In the genomic region with DNA sequence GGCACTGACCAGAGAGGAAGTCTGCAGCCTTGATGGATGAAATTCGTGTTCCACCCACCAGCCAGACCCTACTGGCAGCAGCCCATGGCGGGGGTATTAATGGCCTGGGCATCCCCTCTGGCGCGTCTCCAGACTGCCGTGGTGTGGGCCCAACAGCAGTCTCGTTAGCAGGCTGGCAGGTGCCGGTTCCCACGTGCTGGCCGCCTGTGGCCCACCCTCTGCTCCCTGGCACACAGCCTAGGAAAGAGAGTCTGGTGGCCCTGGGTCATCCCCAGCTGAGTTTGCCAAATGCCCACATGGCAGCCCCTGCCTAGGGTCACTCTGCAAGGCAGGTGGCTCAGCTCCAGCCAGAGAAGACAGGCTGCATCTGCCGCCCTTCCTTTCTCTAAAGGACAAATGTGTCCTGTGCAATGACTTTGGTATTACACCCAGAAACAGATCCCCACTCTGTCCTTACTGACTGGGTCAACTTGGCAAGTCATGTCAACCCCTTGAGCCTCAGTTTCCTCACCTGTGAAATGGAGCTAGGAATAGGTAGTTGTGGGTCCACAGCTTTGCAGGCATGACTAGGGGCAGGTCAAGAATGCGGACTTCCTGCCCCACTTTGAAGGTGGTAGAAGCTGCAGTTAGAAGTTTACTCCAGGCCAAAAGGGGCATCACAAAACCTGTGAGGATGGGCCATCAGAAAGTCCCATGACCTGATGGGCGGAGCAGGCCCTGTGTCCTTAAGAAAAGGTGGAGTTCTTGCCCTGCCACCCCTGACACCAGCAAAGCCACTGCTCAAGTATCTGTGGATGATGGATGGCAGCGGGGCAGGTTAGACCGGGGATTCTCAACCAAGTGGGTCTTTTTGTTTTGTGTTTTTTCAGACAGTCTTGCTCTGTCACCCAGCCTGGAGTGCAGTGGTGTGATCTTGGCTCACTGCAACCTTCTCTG, we compare ENCODE assay signal across 1 cellular context.
TF ChIP-seq lines count a peak whose summit lies in the region.

No MANE protein-coding gene starts in this region.

TF ChIP-seq in HepG2, 621 proteins besides CTCF, POLR2A, EP300 and RAD21 (continued from another document):
- TF ChIP-seq, protein P1, sequence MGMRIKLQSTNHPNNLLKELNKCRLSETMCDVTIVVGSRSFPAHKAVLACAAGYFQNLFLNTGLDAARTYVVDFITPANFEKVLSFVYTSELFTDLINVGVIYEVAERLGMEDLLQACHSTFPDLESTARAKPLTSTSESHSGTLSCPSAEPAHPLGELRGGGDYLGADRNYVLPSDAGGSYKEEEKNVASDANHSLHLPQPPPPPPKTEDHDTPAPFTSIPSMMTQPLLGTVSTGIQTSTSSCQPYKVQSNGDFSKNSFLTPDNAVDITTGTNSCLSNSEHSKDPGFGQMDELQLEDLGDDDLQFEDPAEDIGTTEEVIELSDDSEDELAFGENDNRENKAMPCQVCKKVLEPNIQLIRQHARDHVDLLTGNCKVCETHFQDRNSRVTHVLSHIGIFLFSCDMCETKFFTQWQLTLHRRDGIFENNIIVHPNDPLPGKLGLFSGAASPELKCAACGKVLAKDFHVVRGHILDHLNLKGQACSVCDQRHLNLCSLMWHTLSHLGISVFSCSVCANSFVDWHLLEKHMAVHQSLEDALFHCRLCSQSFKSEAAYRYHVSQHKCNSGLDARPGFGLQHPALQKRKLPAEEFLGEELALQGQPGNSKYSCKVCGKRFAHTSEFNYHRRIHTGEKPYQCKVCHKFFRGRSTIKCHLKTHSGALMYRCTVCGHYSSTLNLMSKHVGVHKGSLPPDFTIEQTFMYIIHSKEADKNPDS (CRISPR knock-in tag; IDR thresholded peaks at IDR 0.05), result 0 out of 2 replicates have a peak, but pooled peaks have one; percentile 3
- TF ChIP-seq HNRNPLL (IDR thresholded peaks at IDR 0.05; ENCODE audit: low read depth, low read length, poor library complexity, severe bottlenecking) (peak; percentile 20), ETV5 (CRISPR knock-in tag; IDR thresholded peaks at IDR 0.05; ENCODE audit: borderline replicate concordance) (0 out of 2 replicates have a peak, but pooled peaks have one; percentile 21), AGO1 (IDR thresholded peaks at IDR 0.05; ENCODE audit: low read depth, low read length, poor library complexity, severe bottlenecking) (peak; percentile 95), MATR3 (CRISPR knock-in tag; IDR thresholded peaks at IDR 0.05) (no peak), PAF1 (CRISPR knock-in tag; IDR thresholded peaks at IDR 0.05) (peak; percentile 60; the same call in 1 of the 2 replicates), ZNF720 (CRISPR knock-in tag; IDR thresholded peaks at IDR 0.05) (0 out of 2 replicates have a peak, but pooled peaks have one; percentile 53), ZFP82 (CRISPR knock-in tag; IDR thresholded peaks at IDR 0.05; ENCODE audit: borderline replicate concordance) (no peak), HOXD1 (CRISPR knock-in tag; IDR thresholded peaks at IDR 0.05) (0 out of 2 replicates have a peak, but pooled peaks have one; percentile 9), FIP1L1 (IDR thresholded peaks at IDR 0.05; ENCODE audit: borderline replicate concordance, insufficient read depth, low read depth, low read length) (no peak), IRX3 (CRISPR knock-in tag; IDR thresholded peaks at IDR 0.05; ENCODE audit: borderline replicate concordance, low read depth) (peak; percentile 75; the same call in 1 of the 2 replicates), PRMT3 (CRISPR knock-in tag; IDR thresholded peaks at IDR 0.05; ENCODE audit: borderline replicate concordance, low read depth) (no peak), REXO4 (CRISPR knock-in tag; IDR thresholded peaks at IDR 0.05; ENCODE audit: borderline replicate concordance) (0 out of 2 replicates have a peak, but pooled peaks have one; percentile 28), FOXJ3 (CRISPR knock-in tag; IDR thresholded peaks at IDR 0.05; ENCODE audit: borderline replicate concordance) (no peak), JUNB (CRISPR knock-in tag; IDR thresholded peaks at IDR 0.05; ENCODE audit: borderline replicate concordance) (peak; percentile 36), BORCS8-MEF2B (CRISPR knock-in tag; IDR thresholded peaks at IDR 0.05) (peak; percentile 39; the same call in 1 of the 2 replicates), ZNF605 (CRISPR knock-in tag; IDR thresholded peaks at IDR 0.05) (peak; percentile 12; the same call in 1 of the 2 replicates), IKZF4 (CRISPR knock-in tag; IDR thresholded peaks at IDR 0.05; ENCODE audit: borderline replicate concordance, low read depth, not compliant biosample characterization) (peak; percentile 52), FLYWCH1 (CRISPR knock-in tag; IDR thresholded peaks at IDR 0.05) (no peak)
- TF ChIP-seq, protein P2, sequence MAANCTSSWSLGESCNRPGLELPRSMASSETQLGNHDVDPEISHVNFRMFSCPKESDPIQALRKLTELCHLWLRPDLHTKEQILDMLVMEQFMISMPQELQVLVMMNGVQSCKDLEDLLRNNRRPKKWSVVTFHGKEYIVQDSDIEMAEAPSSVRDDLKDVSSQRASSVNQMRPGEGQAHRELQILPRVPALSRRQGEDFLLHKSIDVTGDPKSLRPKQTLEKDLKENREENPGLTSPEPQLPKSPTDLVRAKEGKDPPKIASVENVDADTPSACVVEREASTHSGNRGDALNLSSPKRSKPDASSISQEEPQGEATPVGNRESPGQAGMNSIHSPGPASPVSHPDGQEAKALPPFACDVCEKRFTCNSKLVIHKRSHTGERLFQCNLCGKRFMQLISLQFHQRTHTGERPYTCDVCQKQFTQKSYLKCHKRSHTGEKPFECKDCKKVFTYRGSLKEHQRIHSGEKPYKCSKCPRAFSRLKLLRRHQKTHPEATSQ (CRISPR knock-in tag; IDR thresholded peaks at IDR 0.05; ENCODE audit: borderline replicate concordance), result no peak
- TF ChIP-seq, protein P3, sequence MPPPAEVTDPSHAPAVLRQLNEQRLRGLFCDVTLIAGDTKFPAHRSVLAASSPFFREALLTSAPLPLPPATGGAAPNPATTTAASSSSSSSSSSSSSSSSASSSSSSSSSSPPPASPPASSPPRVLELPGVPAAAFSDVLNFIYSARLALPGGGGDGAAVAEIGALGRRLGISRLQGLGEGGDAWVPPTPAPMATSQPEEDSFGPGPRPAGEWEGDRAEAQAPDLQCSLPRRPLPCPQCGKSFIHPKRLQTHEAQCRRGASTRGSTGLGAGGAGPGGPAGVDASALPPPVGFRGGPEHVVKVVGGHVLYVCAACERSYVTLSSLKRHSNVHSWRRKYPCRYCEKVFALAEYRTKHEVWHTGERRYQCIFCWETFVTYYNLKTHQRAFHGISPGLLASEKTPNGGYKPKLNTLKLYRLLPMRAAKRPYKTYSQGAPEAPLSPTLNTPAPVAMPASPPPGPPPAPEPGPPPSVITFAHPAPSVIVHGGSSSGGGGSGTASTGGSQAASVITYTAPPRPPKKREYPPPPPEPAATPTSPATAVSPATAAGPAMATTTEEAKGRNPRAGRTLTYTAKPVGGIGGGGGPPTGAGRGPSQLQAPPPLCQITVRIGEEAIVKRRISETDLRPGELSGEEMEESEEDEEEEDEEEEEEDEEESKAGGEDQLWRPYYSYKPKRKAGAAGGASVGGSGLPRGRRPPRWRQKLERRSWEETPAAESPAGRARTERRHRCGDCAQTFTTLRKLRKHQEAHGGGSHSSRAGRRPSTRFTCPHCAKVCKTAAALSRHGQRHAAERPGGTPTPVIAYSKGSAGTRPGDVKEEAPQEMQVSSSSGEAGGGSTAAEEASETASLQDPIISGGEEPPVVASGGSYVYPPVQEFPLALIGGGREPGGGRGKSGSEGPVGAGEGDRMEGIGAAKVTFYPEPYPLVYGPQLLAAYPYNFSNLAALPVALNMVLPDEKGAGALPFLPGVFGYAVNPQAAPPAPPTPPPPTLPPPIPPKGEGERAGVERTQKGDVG (CRISPR knock-in tag; IDR thresholded peaks at IDR 0.05; ENCODE audit: borderline replicate concordance), result no peak
- TF ChIP-seq, protein P4, sequence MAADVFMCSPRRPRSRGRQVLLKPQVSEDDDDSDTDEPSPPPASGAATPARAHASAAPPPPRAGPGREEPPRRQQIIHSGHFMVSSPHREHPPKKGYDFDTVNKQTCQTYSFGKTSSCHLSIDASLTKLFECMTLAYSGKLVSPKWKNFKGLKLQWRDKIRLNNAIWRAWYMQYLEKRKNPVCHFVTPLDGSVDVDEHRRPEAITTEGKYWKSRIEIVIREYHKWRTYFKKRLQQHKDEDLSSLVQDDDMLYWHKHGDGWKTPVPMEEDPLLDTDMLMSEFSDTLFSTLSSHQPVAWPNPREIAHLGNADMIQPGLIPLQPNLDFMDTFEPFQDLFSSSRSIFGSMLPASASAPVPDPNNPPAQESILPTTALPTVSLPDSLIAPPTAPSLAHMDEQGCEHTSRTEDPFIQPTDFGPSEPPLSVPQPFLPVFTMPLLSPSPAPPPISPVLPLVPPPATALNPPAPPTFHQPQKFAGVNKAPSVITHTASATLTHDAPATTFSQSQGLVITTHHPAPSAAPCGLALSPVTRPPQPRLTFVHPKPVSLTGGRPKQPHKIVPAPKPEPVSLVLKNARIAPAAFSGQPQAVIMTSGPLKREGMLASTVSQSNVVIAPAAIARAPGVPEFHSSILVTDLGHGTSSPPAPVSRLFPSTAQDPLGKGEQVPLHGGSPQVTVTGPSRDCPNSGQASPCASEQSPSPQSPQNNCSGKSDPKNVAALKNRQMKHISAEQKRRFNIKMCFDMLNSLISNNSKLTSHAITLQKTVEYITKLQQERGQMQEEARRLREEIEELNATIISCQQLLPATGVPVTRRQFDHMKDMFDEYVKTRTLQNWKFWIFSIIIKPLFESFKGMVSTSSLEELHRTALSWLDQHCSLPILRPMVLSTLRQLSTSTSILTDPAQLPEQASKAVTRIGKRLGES (CRISPR knock-in tag; IDR thresholded peaks at IDR 0.05; ENCODE audit: borderline replicate concordance), result no peak
- TF ChIP-seq, protein P5, sequence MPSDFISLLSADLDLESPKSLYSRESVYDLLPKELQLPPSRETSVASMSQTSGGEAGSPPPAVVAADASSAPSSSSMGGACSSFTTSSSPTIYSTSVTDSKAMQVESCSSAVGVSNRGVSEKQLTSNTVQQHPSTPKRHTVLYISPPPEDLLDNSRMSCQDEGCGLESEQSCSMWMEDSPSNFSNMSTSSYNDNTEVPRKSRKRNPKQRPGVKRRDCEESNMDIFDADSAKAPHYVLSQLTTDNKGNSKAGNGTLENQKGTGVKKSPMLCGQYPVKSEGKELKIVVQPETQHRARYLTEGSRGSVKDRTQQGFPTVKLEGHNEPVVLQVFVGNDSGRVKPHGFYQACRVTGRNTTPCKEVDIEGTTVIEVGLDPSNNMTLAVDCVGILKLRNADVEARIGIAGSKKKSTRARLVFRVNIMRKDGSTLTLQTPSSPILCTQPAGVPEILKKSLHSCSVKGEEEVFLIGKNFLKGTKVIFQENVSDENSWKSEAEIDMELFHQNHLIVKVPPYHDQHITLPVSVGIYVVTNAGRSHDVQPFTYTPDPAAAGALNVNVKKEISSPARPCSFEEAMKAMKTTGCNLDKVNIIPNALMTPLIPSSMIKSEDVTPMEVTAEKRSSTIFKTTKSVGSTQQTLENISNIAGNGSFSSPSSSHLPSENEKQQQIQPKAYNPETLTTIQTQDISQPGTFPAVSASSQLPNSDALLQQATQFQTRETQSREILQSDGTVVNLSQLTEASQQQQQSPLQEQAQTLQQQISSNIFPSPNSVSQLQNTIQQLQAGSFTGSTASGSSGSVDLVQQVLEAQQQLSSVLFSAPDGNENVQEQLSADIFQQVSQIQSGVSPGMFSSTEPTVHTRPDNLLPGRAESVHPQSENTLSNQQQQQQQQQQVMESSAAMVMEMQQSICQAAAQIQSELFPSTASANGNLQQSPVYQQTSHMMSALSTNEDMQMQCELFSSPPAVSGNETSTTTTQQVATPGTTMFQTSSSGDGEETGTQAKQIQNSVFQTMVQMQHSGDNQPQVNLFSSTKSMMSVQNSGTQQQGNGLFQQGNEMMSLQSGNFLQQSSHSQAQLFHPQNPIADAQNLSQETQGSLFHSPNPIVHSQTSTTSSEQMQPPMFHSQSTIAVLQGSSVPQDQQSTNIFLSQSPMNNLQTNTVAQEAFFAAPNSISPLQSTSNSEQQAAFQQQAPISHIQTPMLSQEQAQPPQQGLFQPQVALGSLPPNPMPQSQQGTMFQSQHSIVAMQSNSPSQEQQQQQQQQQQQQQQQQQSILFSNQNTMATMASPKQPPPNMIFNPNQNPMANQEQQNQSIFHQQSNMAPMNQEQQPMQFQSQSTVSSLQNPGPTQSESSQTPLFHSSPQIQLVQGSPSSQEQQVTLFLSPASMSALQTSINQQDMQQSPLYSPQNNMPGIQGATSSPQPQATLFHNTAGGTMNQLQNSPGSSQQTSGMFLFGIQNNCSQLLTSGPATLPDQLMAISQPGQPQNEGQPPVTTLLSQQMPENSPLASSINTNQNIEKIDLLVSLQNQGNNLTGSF (CRISPR knock-in tag; IDR thresholded peaks at IDR 0.05), result peak; percentile 56; the same call in 1 of the 2 replicates
- TF ChIP-seq, protein P6, sequence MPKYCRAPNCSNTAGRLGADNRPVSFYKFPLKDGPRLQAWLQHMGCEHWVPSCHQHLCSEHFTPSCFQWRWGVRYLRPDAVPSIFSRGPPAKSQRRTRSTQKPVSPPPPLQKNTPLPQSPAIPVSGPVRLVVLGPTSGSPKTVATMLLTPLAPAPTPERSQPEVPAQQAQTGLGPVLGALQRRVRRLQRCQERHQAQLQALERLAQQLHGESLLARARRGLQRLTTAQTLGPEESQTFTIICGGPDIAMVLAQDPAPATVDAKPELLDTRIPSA (CRISPR knock-in tag; IDR thresholded peaks at IDR 0.05; ENCODE audit: borderline replicate concordance), result 0 out of 2 replicates have a peak, but pooled peaks have one; percentile 45
